In genomic region chr5:133967124-133967523, GRCh38 we compare ENCODE assay signal across 8 cellular contexts. TPM values are rescaled to one million over a fixed set of nuclear protein-coding genes. Genes with fewer than 3 reads are reported as not detected.
DNase-seq lines count a peak whose midpoint lies in the region; ATAC-seq and TF ChIP-seq lines count a peak whose summit lies in the region.

No MANE protein-coding gene starts in this region.

- H2AFZ ChIP-seq in OCI-LY1 (ENCODE audit: low read length) = no peak overlapping the region

- H3K27ac Mint-ChIP-seq in CD4-positive, alpha-beta T cell = peak overlapping the region; percentile 98
- peak overlapping the region; percentile 88 to 100 (median 98) for H3K27ac Mint-ChIP-seq in naive thymus-derived CD8-positive, alpha-beta T cell

- CTCF ChIA-PET in CD4-positive, alpha-beta T cell (lab: Charles Lee) = no interaction called here

- H3K36me3 Mint-ChIP-seq in CD4-positive, alpha-beta T cell (ENCODE audit: low read depth) = peaks cover 43% of the 10 kb centered on the region
- peaks cover 0 to 25% (median 9%) of the 10 kb centered on the region in 3 donors for H3K36me3 Mint-ChIP-seq in naive thymus-derived CD8-positive, alpha-beta T cell

- ATAC-seq in CD4-positive, alpha-beta T cell (ENCODE audit: poor library complexity) = no peak
- no peak for ATAC-seq in naive thymus-derived CD8-positive, alpha-beta T cell

- H3F3A ChIP-seq in OCI-LY1 (ENCODE audit: insufficient read depth, low read length) = no peaks in the 10 kb centered on the region

- peak overlapping the region; percentile 72 for H3K4me2 ChIP-seq in OCI-LY1 (ENCODE audit: low read length)

- no peaks in the 10 kb centered on the region for H3K9me2 ChIP-seq in OCI-LY1 (ENCODE audit: low read depth, low read length)

- no peaks in the 10 kb centered on the region for H3K9me3 ChIP-seq in CD4-positive, alpha-beta T cell (ENCODE audit: control insufficient read depth, low read length)
- no peaks in the 10 kb centered on the region for H3K9me3 ChIP-seq in OCI-LY1 (ENCODE audit: low read length)
- no peaks in the 10 kb centered on the region for H3K9me3 ChIP-seq in endocrine pancreas (ENCODE audit: control insufficient read depth, low read length)

- peaks cover 4% of the 10 kb centered on the region; the same call in 1 of the 2 replicates for H3K79me2 ChIP-seq in OCI-LY1 (ENCODE audit: insufficient read depth, low read length)

- TF ChIP-seq CTCF in CD4-positive, alpha-beta T cell (IDR thresholded peaks at IDR 0.05) = no peak
- TF ChIP-seq CTCF in OCI-LY1 (IDR thresholded peaks at IDR 0.05; ENCODE audit: low read length) = no peak

- no peak for DNase-seq in CD4-positive, alpha-beta T cell
- no peak for DNase-seq in naive thymus-derived CD8-positive, alpha-beta T cell
- DNase-seq in CD1c-positive myeloid dendritic cell (ENCODE audit: extremely low spot score) (no peak), G401 (ENCODE audit: low spot score) (no peak), OCI-M2 (lab: John Stamatoyannopoulos, UW; ENCODE audit: unreplicated experiment) (no peak), H7 (no peak)

- H3K36me3 ChIP-seq in OCI-LY1 (ENCODE audit: insufficient read depth, low read length) (peaks cover 6% of the 10 kb centered on the region; the same call in 1 of the 2 replicates), endocrine pancreas (ENCODE audit: control insufficient read depth, insufficient read depth, low read length) (no peaks in the 10 kb centered on the region), H7 (replicated peaks; ENCODE audit: control insufficient read depth, insufficient read depth, low read length) (no peaks in the 10 kb centered on the region)

- H3K9me3 Mint-ChIP-seq in CD4-positive, alpha-beta T cell = no peaks in the 10 kb centered on the region
- no peaks in the 10 kb centered on the region for H3K9me3 Mint-ChIP-seq in naive thymus-derived CD8-positive, alpha-beta T cell

- no peaks in the 10 kb centered on the region for H3K27me3 ChIP-seq in CD4-positive, alpha-beta T cell (ENCODE audit: control insufficient read depth, insufficient read depth, low read length)
- H3K27me3 ChIP-seq in OCI-LY1 (ENCODE audit: insufficient read depth, low read length) = no peaks in the 10 kb centered on the region
- H3K27me3 ChIP-seq in endocrine pancreas (ENCODE audit: control insufficient read depth, insufficient read depth, low read length) = no peaks in the 10 kb centered on the region
- no peaks in the 10 kb centered on the region for H3K27me3 ChIP-seq in H7 (ENCODE audit: control insufficient read depth, insufficient read depth, low read length)

- H3K9ac ChIP-seq in OCI-LY1 (ENCODE audit: low read length) (no peak overlapping the region; the same call in 1 of the 2 replicates), endocrine pancreas (ENCODE audit: control insufficient read depth, insufficient read depth, low read length) (no peak overlapping the region)

- H4K20me1 ChIP-seq in OCI-LY1 (ENCODE audit: insufficient read depth, low read length) = no peaks in the 10 kb centered on the region

- H3K4me1 Mint-ChIP-seq in CD4-positive, alpha-beta T cell (ENCODE audit: low read depth) = peaks cover 69% of the 10 kb centered on the region
- peaks cover 37 to 70% (median 62%) of the 10 kb centered on the region in 4 donors for H3K4me1 Mint-ChIP-seq in naive thymus-derived CD8-positive, alpha-beta T cell

- POLR2A ChIA-PET in CD4-positive, alpha-beta T cell (lab: Charles Lee) = no interaction called here
- POLR2A ChIA-PET in naive thymus-derived CD8-positive, alpha-beta T cell (lab: Charles Lee) = interaction anchor here (0.6 to 0.9 kb wide), 2 partner anchors 38 to 558 kb away, joined by 3 read pairs; partner anchors contain the start of gene VDAC1

- peak overlapping the region; percentile 84 for H3K4me3 ChIP-seq in OCI-LY1 (ENCODE audit: low read depth, low read length, poor library complexity, severe bottlenecking)
- H3K4me3 ChIP-seq in endocrine pancreas (ENCODE audit: control insufficient read depth, insufficient read depth, low read length) = peak overlapping the region; percentile 67
- no peak overlapping the region for H3K4me3 ChIP-seq in H7 (ENCODE audit: insufficient read depth, low read depth, low read length)

- H3K4me3 Mint-ChIP-seq in CD4-positive, alpha-beta T cell = peak overlapping the region; percentile 94
- H3K4me3 Mint-ChIP-seq in naive thymus-derived CD8-positive, alpha-beta T cell = peak overlapping the region; percentile 55 to 98 (median 95)

- no peaks in the 10 kb centered on the region for H3K27me3 Mint-ChIP-seq in CD4-positive, alpha-beta T cell
- H3K27me3 Mint-ChIP-seq in naive thymus-derived CD8-positive, alpha-beta T cell = no peaks in the 10 kb centered on the region

- in situ Hi-C loops in G401 (cut with HindIII; ENCODE audit: low sequenced_read_pairs) = no loop called here

- intact Hi-C loops in CD4-positive, alpha-beta T cell (cut with DNase I, micrococcal nuclease) = loop anchor here in 1 of 2 experiments (5.0 to 10.0 kb wide), 3 partner anchors 915 to 1102 kb away; partner anchors contain the start of genes GDF9, HSPA4, PCBD2 and UQCRQ

- no peak overlapping the region for H3K27ac ChIP-seq in CD4-positive, alpha-beta T cell (ENCODE audit: low read depth, low read length)
- H3K27ac ChIP-seq in OCI-LY1 (ENCODE audit: low read depth, low read length, poor library complexity, severe bottlenecking) = peak overlapping the region; percentile 18

- H3K4me1 ChIP-seq in OCI-LY1 (ENCODE audit: insufficient read depth, low read length, severe bottlenecking) (peaks cover 28% of the 10 kb centered on the region), endocrine pancreas (ENCODE audit: control insufficient read depth, insufficient read depth, low read length) (peaks cover 22% of the 10 kb centered on the region)

RNA-seq across cellular contexts. Expression of gene C5orf15, which starts 1.3 kb away (rescaled TPM):
- total RNA-seq in CD4-positive, alpha-beta T cell = 10 to 100 TPM; 12.3 to 15.5 TPM
- 10 to 100 TPM; 14.4 to 16.4 TPM for total RNA-seq in naive thymus-derived CD8-positive, alpha-beta T cell
- 10 to 100 TPM; 14.0 to 18.8 (median 16.2) TPM for polyA plus RNA-seq in naive thymus-derived CD8-positive, alpha-beta T cell
- 75.1 and 90.7 TPM in 2 replicates for total RNA-seq in G401 (2014; rRNA removed; shearing (Covaris generic))
- 48.7 and 55.5 TPM in 2 replicates for total RNA-seq in H7 (2014; rRNA removed; shearing (Covaris generic))

RNA-seq across cellular contexts. Expression of gene VDAC1, which starts 37.7 kb away (rescaled TPM):
- total RNA-seq in CD4-positive, alpha-beta T cell = 10 to 100 TPM; 46.8 to 50.9 TPM
- total RNA-seq in naive thymus-derived CD8-positive, alpha-beta T cell = 10 to 100 TPM; 42.6 to 43.2 TPM
- 10 to 100 TPM; 64.4 to 72.9 (median 68.3) TPM for polyA plus RNA-seq in naive thymus-derived CD8-positive, alpha-beta T cell
- 410 and 470 TPM in 2 replicates for total RNA-seq in G401 (2014; rRNA removed; shearing (Covaris generic))
- 368 and 419 TPM in 2 replicates for total RNA-seq in H7 (2014; rRNA removed; shearing (Covaris generic))
